In genomic region chr16:74031551-74031950, GRCh38 we compare ENCODE assay signal across 33 cellular contexts.
"Had no signal": no experiment of that assay in that cellular context is flagged by ENCODE, and none has a peak within 500 bp of the region (broad histone marks: within the 10 kb centered on the region; RNA-seq: fewer than 3 reads in every experiment).

No MANE protein-coding gene starts in this region.

- H3K4me1 Mint-ChIP-seq: activated CD8-positive, alpha-beta memory T cell treated with anti-CD3 and anti-CD28 coated beads, Interleukin-2, amount 10 ng/mL, durations not matched to agents 7 days and 5 days; activated naive CD8-positive, alpha-beta T cell treated with anti-CD3 and anti-CD28 coated beads, Interleukin-2, amount 50 U/mL, for 24 hours; central memory CD8-positive, alpha-beta T cell had no signal

- H3K36me3 Mint-ChIP-seq: activated CD8-positive, alpha-beta memory T cell treated with anti-CD3 and anti-CD28 coated beads, Interleukin-2, amount 10 ng/mL, durations not matched to agents 7 days and 5 days; activated naive CD4-positive, alpha-beta T cell treated with anti-CD3 and anti-CD28 coated beads, Interleukin-2, amount 50 U/mL, for 72 hours; brain; WTC11 had no signal

- H3K27me3 ChIP-seq: SJCRH30 had no signal

- DNase-seq: activated CD4-positive, alpha-beta T cell treated with anti-CD3 and anti-CD28 coated beads for 48 hours; activated CD4-positive, alpha-beta T cell treated with anti-CD3 and anti-CD28 coated beads, Interleukin-2, amount 50 U/mL, for 4 hours; activated CD4-positive, CD25-positive, alpha-beta regulatory T cell treated with anti-CD3 and anti-CD28 coated beads, Interleukin-2, amount 50 U/mL, for 72 hours; activated CD8-positive, alpha-beta memory T cell treated with anti-CD3 and anti-CD28 coated beads, Interleukin-2, amount 10 ng/mL, durations not matched to agents 7 days and 5 days; activated effector memory CD4-positive, alpha-beta T cell treated with Interleukin-2 at 50 U/mL for 16 hours; activated naive CD4-positive, alpha-beta T cell; activated naive CD8-positive, alpha-beta T cell treated with anti-CD3 and anti-CD28 coated beads, Interleukin-2, amount 50 U/mL, for 24 hours; activated T-cell treated with anti-CD3 and anti-CD28 coated beads, Interleukin-2, amount 50 U/mL, for 24 hours; amniotic stem cell; Karpas-422; NCI-H1105 treated with DMSO at 0.1 percent for 48 hours; NCI-H146; NCI-H187 treated with DMSO at 0.1 percent for 48 hours; NCI-H2081 treated with DMSO at 0.1 percent for 48 hours; NCI-H2171 treated with DMSO at 0.1 percent for 48 hours; NCI-H345; NCI-H510A; NCI-H526 treated with DMSO at 0.1 percent for 48 hours; NCI-H82; NK-92 treated with Interleukin-12 subunit alpha and Interleukin-12 subunit beta, amount 100 ng/mL, for 24 hours; OCI-M1; RPMI8226; SJCRH30; SK-N-SH had no signal

- H3K36me3 ChIP-seq: SJCRH30 had no signal

- ATAC-seq: activated CD8-positive, alpha-beta memory T cell treated with anti-CD3 and anti-CD28 coated beads, Interleukin-2, amount 10 ng/mL, durations not matched to agents 7 days and 5 days; activated naive CD4-positive, alpha-beta T cell treated with anti-CD3 and anti-CD28 coated beads, Interleukin-2, amount 50 U/mL, for 72 hours; activated naive CD8-positive, alpha-beta T cell treated with anti-CD3 and anti-CD28 coated beads, Interleukin-2, amount 50 U/mL, for 24 hours; K562; Panc1; Right ventricle myocardium inferior; WTC11 had no signal

- H3K27ac ChIP-seq: SJCRH30 had no signal

- H3K9me2 ChIP-seq: SK-N-SH had no signal

- H3K9me3 ChIP-seq: SJCRH30, SK-N-SH had no signal

- H3K4me1 ChIP-seq: SJCRH30 had no signal

- H3K9me3 Mint-ChIP-seq: activated naive CD4-positive, alpha-beta T cell treated with anti-CD3 and anti-CD28 coated beads, Interleukin-2, amount 50 U/mL, for 72 hours; activated naive CD8-positive, alpha-beta T cell treated with anti-CD3 and anti-CD28 coated beads, Interleukin-2, amount 50 U/mL, for 24 hours; activated T-cell treated with anti-CD3 and anti-CD28 coated beads, Interleukin-2, amount 50 U/mL, for 24 hours; activated T-helper 1 cell treated with anti-CD3 and anti-CD28 coated beads, Interleukin-12 subunit alpha, Interleukin-12 subunit beta, Interleukin-2, Interleukin-4 antibody, amounts not matched to agents 30 ng/mL and 10 ng/mL and 1 ng/mL, durations not matched to agents 14 hours and 24 hours and 36 hours; central memory CD8-positive, alpha-beta T cell; T-helper 1 cell treated with Interleukin-12 subunit alpha and Interleukin-12 subunit beta and Interleukin-4 antibody, amounts not matched to agents 30 μg/mL and 1 μg/mL, for 36 hours; WTC11 had no signal

- H3K27me3 Mint-ChIP-seq: activated naive CD8-positive, alpha-beta T cell treated with anti-CD3 and anti-CD28 coated beads, Interleukin-2, amount 50 U/mL, for 24 hours; central memory CD8-positive, alpha-beta T cell had no signal

- H3K4me2 ChIP-seq: SK-N-SH had no signal

- H3K4me3 Mint-ChIP-seq: activated CD8-positive, alpha-beta memory T cell treated with anti-CD3 and anti-CD28 coated beads, Interleukin-2, amount 10 ng/mL, durations not matched to agents 7 days and 5 days; activated naive CD8-positive, alpha-beta T cell treated with anti-CD3 and anti-CD28 coated beads, Interleukin-2, amount 50 U/mL, for 24 hours; activated T-cell treated with anti-CD3 and anti-CD28 coated beads, Interleukin-2, amount 50 U/mL, for 24 hours; activated T-helper 1 cell treated with anti-CD3 and anti-CD28 coated beads, Interleukin-12 subunit alpha, Interleukin-12 subunit beta, Interleukin-2, Interleukin-4 antibody, amounts not matched to agents 30 ng/mL and 10 ng/mL and 1 ng/mL, durations not matched to agents 14 hours and 24 hours and 36 hours; central memory CD8-positive, alpha-beta T cell; T-helper 1 cell treated with Interleukin-12 subunit alpha and Interleukin-12 subunit beta and Interleukin-4 antibody, amounts not matched to agents 30 μg/mL and 1 μg/mL, for 36 hours; WTC11 had no signal

- H3K4me3 ChIP-seq: K562, SJCRH30 had no signal

- H3K27ac Mint-ChIP-seq: activated CD8-positive, alpha-beta memory T cell treated with anti-CD3 and anti-CD28 coated beads, Interleukin-2, amount 10 ng/mL, durations not matched to agents 7 days and 5 days; activated naive CD4-positive, alpha-beta T cell treated with anti-CD3 and anti-CD28 coated beads, Interleukin-2, amount 50 U/mL, for 72 hours; activated naive CD8-positive, alpha-beta T cell treated with anti-CD3 and anti-CD28 coated beads, Interleukin-2, amount 50 U/mL, for 24 hours; activated T-cell treated with anti-CD3 and anti-CD28 coated beads, Interleukin-2, amount 50 U/mL, for 24 hours; activated T-helper 1 cell treated with anti-CD3 and anti-CD28 coated beads, Interleukin-12 subunit alpha, Interleukin-12 subunit beta, Interleukin-2, Interleukin-4 antibody, amounts not matched to agents 30 ng/mL and 10 ng/mL and 1 ng/mL, durations not matched to agents 14 hours and 24 hours and 36 hours; T-helper 1 cell treated with Interleukin-12 subunit alpha and Interleukin-12 subunit beta and Interleukin-4 antibody, amounts not matched to agents 30 μg/mL and 1 μg/mL, for 36 hours; WTC11 had no signal

- H3K9ac ChIP-seq: SK-N-SH had no signal
